Comparison of ENCODE assay signal across 17 cellular contexts in genomic region chr19:39492225-39492624, GRCh38. TPM values are rescaled to one million over a fixed set of nuclear protein-coding genes. Genes with fewer than 3 reads are reported as not detected.
A peak's percentile ranks its signal among the peaks of the same experiment; 100 is the strongest.
DNase-seq lines count a peak whose midpoint lies in the region; ATAC-seq, FAIRE-seq and TF ChIP-seq lines count a peak whose summit lies in the region.
"Had no signal": no experiment of that assay in that cellular context is flagged by ENCODE, and none has a peak within 500 bp of the region (broad histone marks: within the 10 kb centered on the region; RNA-seq: fewer than 3 reads in every experiment).

No MANE protein-coding gene starts in this region.

- H3K4me3 ChIP-seq in A549 (no peak overlapping the region), K562 (no peak overlapping the region)
- H3K4me3 ChIP-seq: GM23248, HAP-1 had no signal

- TF ChIP-seq RAD21 in A549 (conservative IDR thresholded peaks at IDR 0.05 in 1 of 2, IDR thresholded peaks at IDR 0.05 in 1 of 2), result no peak
- TF ChIP-seq RAD21 in K562 (CRISPR knock-in tag; conservative IDR thresholded peaks at IDR 0.05 in 1 of 2, IDR thresholded peaks at IDR 0.05 in 1 of 2), result no peak

- in situ Hi-C loops in K562 (cut with MboI), result no loop called here

- TF ChIP-seq POLR2A in A549 (IDR thresholded peaks at IDR 0.05; ENCODE audit: low read length) (no peak), K562 (conservative IDR thresholded peaks at IDR 0.05) (peak; percentile 51; the same call in 1 of the 2 replicates)

- H3K4me1 Mint-ChIP-seq in Calu3 (ENCODE audit: low read depth, unreplicated experiment), result no peaks in the 10 kb centered on the region

- H3K27ac ChIP-seq in A549 (no peak overlapping the region), K562 (ENCODE audit: extremely low read depth, low read depth, low read length) (no peak overlapping the region)
- H3K27ac ChIP-seq: C4-2B, GM23248 had no signal

- no peak for TF ChIP-seq CTCF in A549 (IDR thresholded peaks at IDR 0.05)
- TF ChIP-seq CTCF in Calu3 (IDR thresholded peaks at IDR 0.05; ENCODE audit: unreplicated experiment), result no peak
- no peak for TF ChIP-seq CTCF in K562 (IDR thresholded peaks at IDR 0.05 in 2 of 3, conservative IDR thresholded peaks at IDR 0.05 in 1 of 3; ENCODE audit: insufficient read depth in 2 of 3, low read depth in 1 of 3, low read length in 3 of 3)

- no peak for ATAC-seq in A549
- ATAC-seq in K562, result 0 out of 3 replicates have a peak, but pooled peaks have one; percentile 14

- H3K27me3 Mint-ChIP-seq in Calu3 (ENCODE audit: unreplicated experiment), result peaks cover 19% of the 10 kb centered on the region

- H3K9me3 ChIP-seq in A549 (no peaks in the 10 kb centered on the region), K562 (replicated peaks; ENCODE audit: control insufficient read depth, insufficient read depth, low read depth, low read length) (no peaks in the 10 kb centered on the region)
- H3K9me3 ChIP-seq: HAP-1 had no signal

- no peak overlapping the region for H3K27ac Mint-ChIP-seq in Calu3 (ENCODE audit: unreplicated experiment)
- H3K27ac Mint-ChIP-seq: CD4-positive, alpha-beta T cell had no signal

- no peak for FAIRE-seq in A549 (lab: Jason Lieb, UNC)
- FAIRE-seq in K562 (lab: Jason Lieb, UNC), result no peak
- FAIRE-seq: GM19239 had no signal

- H3K9ac ChIP-seq in K562 (ENCODE audit: insufficient read depth in 1 of 2, low read depth in 2 of 2, low read length in 2 of 2), result no peak overlapping the region
- H3K9ac ChIP-seq: GM23248 had no signal

- no peaks in the 10 kb centered on the region for H3K79me2 ChIP-seq in K562 (ENCODE audit: control insufficient read depth, insufficient read depth, low read length)

- 85% methylated on average over 6 of the region's 6 CpGs for WGBS in A549 (ENCODE audit: missing lambda C conversion rate)
- 94% methylated on average over 6 of the region's 6 CpGs for WGBS in K562 (ENCODE audit: insufficient coverage, low coverage, missing lambda C conversion rate)

- POLR2A ChIA-PET in A549 (lab: Yijun Ruan, JAX) (interaction anchor here (0.9 to 1.6 kb wide), 2 partner anchors 12 to 56 kb away, joined by 3 to 8 read pairs; partner anchors contain the start of genes RPS16 and TIMM50), K562 (lab: Yijun Ruan, JAX) (interaction anchor here (0.6 to 1.2 kb wide), 4 partner anchors 9 to 57 kb away, joined by 3 to 6 read pairs (median 3); partner anchors contain the start of genes RPS16, SELENOV and TIMM50)

- H3K4me3 Mint-ChIP-seq in Calu3 (ENCODE audit: low read depth, unreplicated experiment), result no peak overlapping the region
- H3K4me3 Mint-ChIP-seq: CD4-positive, alpha-beta T cell had no signal

- DNase-seq in A549 (ENCODE audit: low read depth in 1 of 2, low spot score in 1 of 2), result no peak
- no peak for DNase-seq in Calu3
- no peak for DNase-seq in K562 (ENCODE audit: extremely low read depth in 1 of 4, low spot score in 3 of 4)
- no peak for DNase-seq in activated CD8-positive, alpha-beta memory T cell treated with anti-CD3 and anti-CD28 coated beads, Interleukin-2, amount 50 U/mL, for 4 hours
- DNase-seq in activated effector memory CD4-positive, alpha-beta T cell treated with Interleukin-2 at 50 U/mL for 16 hours, result no peak
- DNase-seq: 8988T; ACHN; CD4-positive, alpha-beta T cell; DMS79 treated with DMSO at 0.1 percent for 48 hours; GF-D8; GM23248 had no signal

- H3K4me1 ChIP-seq in A549 (peaks cover 7% of the 10 kb centered on the region), K562 (replicated peaks in 1 of 2; ENCODE audit: control insufficient read depth in 2 of 2, insufficient read depth in 2 of 2, low read length in 2 of 2) (peaks cover 0 to 3% of the 10 kb centered on the region in 2 experiments; a peak in 1 of 5 replicates)
- H3K4me1 ChIP-seq: HAP-1 had no signal

- H2AFZ ChIP-seq in K562 (ENCODE audit: low read depth, low read length), result no peak overlapping the region
- H2AFZ ChIP-seq: GM23248 had no signal

- peaks cover 37% of the 10 kb centered on the region for H3K36me3 Mint-ChIP-seq in Calu3 (ENCODE audit: insufficient read depth, unreplicated experiment)

- H3K4me2 ChIP-seq in A549, result no peak overlapping the region
- no peak overlapping the region for H3K4me2 ChIP-seq in K562 (ENCODE audit: insufficient read depth, low read length)

- peaks cover 45% of the 10 kb centered on the region; the same call in 2 of the 3 replicates for H3K36me3 ChIP-seq in K562 (ENCODE audit: control insufficient read depth, insufficient read depth, low read length)

- intact Hi-C loops in Calu3 (cut with micrococcal nuclease; ENCODE audit: unreplicated experiment), result no loop called here
- intact Hi-C loops in K562 (cut with micrococcal nuclease), result no loop called here

- H4K20me1 ChIP-seq in K562 (replicated peaks; ENCODE audit: control insufficient read depth, insufficient read depth, low read length), result no peaks in the 10 kb centered on the region

- no peaks in the 10 kb centered on the region for H3K27me3 ChIP-seq in K562 (ENCODE audit: control insufficient read depth in 2 of 2, insufficient read depth in 2 of 2, low read length in 2 of 2)

- no peaks in the 10 kb centered on the region for H3K9me3 Mint-ChIP-seq in Calu3 (ENCODE audit: low read depth, unreplicated experiment)
- H3K9me3 Mint-ChIP-seq: CD4-positive, alpha-beta T cell had no signal

- no peak for TF ChIP-seq EP300 in A549 (IDR thresholded peaks at IDR 0.05)
- TF ChIP-seq EP300 in K562 (IDR thresholded peaks at IDR 0.05; ENCODE audit: low read length), result no peak

- H3K9me1 ChIP-seq in K562 (ENCODE audit: control insufficient read depth, insufficient read depth, low read length), result no peaks in the 10 kb centered on the region

- BruUV-seq in Calu3 (replicated peaks; lab: Mats Ljungman, UMichigan), result TSS peak; percentile 12
- TSS peak; percentile 38 for BruUV-seq in K562 (replicated peaks; lab: Mats Ljungman, UMichigan)

- CTCF ChIA-PET in A549 (lab: Yijun Ruan, JAX) (interaction anchor here (0.7 to 15.8 kb wide), 8 partner anchors 8 to 1085 kb away, joined by 3 to 305 read pairs (median 3); partner anchors contain the start of genes EID2B and SUPT5H), Calu3 (lab: Charles Lee) (interaction anchor here (0.6 kb wide), 2 partner anchors 114 to 886 kb away, joined by 3 to 4 read pairs; no protein-coding TSS in a partner anchor), K562 (lab: Yijun Ruan, JAX; ENCODE audit: low intra/inter-chr PET ratio) (no interaction called here)

RNA-seq across cellular contexts. Expression of gene DLL3, which starts 6.5 kb away (rescaled TPM):
- polyA plus RNA-seq in A549 (2011; rRNA removed) (6.8 and 8.3 TPM in 2 replicates), A549 (2017; fragmentation: RNase III; extraction: RNeasy Plus Mini Kit Qiagen cat#74134 plus additional on column Dnase treatment) (6.7 TPM in 3 replicates), K562 (2011; rRNA removed) (2.1 and 2.5 TPM in 2 replicates), K562 (2014; fragmentation: Illumina TruSeq; extraction: Trizol) (0.53 and 0.92 TPM in 2 replicates), K562 (2014; fragmentation: Nextera tagmentation; extraction: Ambion mirVana) (1 to 10 TPM in 1 of 2 experiments, under 1 TPM in 1; 0.92 to 1.2 TPM), K562 (2014; rRNA removed) (5.2 and 6.3 TPM in 2 replicates)
- polyA plus RNA-seq in A549 (2012; cell fraction: cytosol; rRNA removed), result 14.9 and 18.9 TPM in 2 replicates
- polyA plus RNA-seq in A549 (2012; cell fraction: nucleus; rRNA removed), result 10.6 and 11.5 TPM in 2 replicates
- polyA minus RNA-seq in A549 (2011; rRNA and poly(A)+ RNA removed), result 3.3 and 3.5 TPM in 2 replicates
- total RNA-seq in Calu3 (2022) (0.19 and 0.42 TPM in 2 replicates), K562 (2014; rRNA removed) (5.4 and 5.5 TPM in 2 replicates), K562 (2014; rRNA removed; fragmentation: Illumina TruSeq; extraction: Trizol) (1.1 TPM in 2 replicates), K562 (2015; rRNA removed; fragmentation: Illumina TruSeq; extraction: Trizol) (0.80 and 1.1 TPM in 2 replicates), K562 (2021) (2.5 and 3.4 TPM in 2 replicates)
- 0.56 and 1.8 TPM in 2 replicates for total RNA-seq in K562 (2011; cell fraction: chromatin; rRNA removed; ENCODE audit: low replicate concordance)
- 2.0 and 2.5 TPM in 2 replicates for total RNA-seq in K562 (2011; cell fraction: nucleolus; rRNA removed)
- total RNA-seq in K562 (2011; cell fraction: nucleoplasm; rRNA removed), result 2.1 TPM in 2 replicates
- polyA plus RNA-seq in K562 (2011; cell fraction: cytosol; rRNA removed), result 3.2 and 6.3 TPM in 2 replicates
- polyA plus RNA-seq in K562 (2011; cell fraction: nucleus; rRNA removed), result 2.0 TPM in 2 replicates
- 1.3 and 2.0 TPM in 2 replicates for polyA plus RNA-seq in K562 (2012)
- polyA minus RNA-seq in K562 (2011; rRNA and poly(A)+ RNA removed), result 0.39 and 0.63 TPM in 2 replicates
- 0.86 and 1.1 TPM in 2 replicates for polyA minus RNA-seq in K562 (2011; cell fraction: cytosol; rRNA and poly(A)+ RNA removed)
- polyA minus RNA-seq in K562 (2011; cell fraction: nucleus; rRNA and poly(A)+ RNA removed), result 0.94 and 1.4 TPM in 2 replicates
- total RNA-seq: CD4-positive, alpha-beta T cell had no signal

RNA-seq across cellular contexts. Expression of gene TIMM50, which starts 11.6 kb away (rescaled TPM):
- polyA plus RNA-seq in A549 (2011; rRNA removed) (234 and 246 TPM in 2 replicates), A549 (2017; fragmentation: RNase III; extraction: RNeasy Plus Mini Kit Qiagen cat#74134 plus additional on column Dnase treatment) (196 to 206 TPM (median 204 TPM) in 3 replicates), K562 (2011; rRNA removed) (166 and 170 TPM in 2 replicates), K562 (2014; fragmentation: Illumina TruSeq; extraction: Trizol) (157 and 181 TPM in 2 replicates), K562 (2014; fragmentation: Nextera tagmentation; extraction: Ambion mirVana) (10 to 100 TPM; 28.3 to 55.4 TPM), K562 (2014; rRNA removed) (221 and 228 TPM in 2 replicates)
- polyA plus RNA-seq in A549 (2012; cell fraction: cytosol; rRNA removed), result 370 and 374 TPM in 2 replicates
- polyA plus RNA-seq in A549 (2012; cell fraction: nucleus; rRNA removed), result 384 and 439 TPM in 2 replicates
- 284 and 290 TPM in 2 replicates for polyA minus RNA-seq in A549 (2011; rRNA and poly(A)+ RNA removed)
- total RNA-seq in Calu3 (2022) (110 and 116 TPM in 2 replicates), K562 (2014; rRNA removed) (221 and 239 TPM in 2 replicates), K562 (2014; rRNA removed; fragmentation: Illumina TruSeq; extraction: Trizol) (81.4 and 94.9 TPM in 2 replicates), K562 (2015; rRNA removed; fragmentation: Illumina TruSeq; extraction: Trizol) (145 and 148 TPM in 2 replicates), K562 (2021) (214 and 221 TPM in 2 replicates)
- 133 and 241 TPM in 2 replicates for total RNA-seq in K562 (2011; cell fraction: chromatin; rRNA removed; ENCODE audit: low replicate concordance)
- total RNA-seq in K562 (2011; cell fraction: nucleolus; rRNA removed), result 181 and 193 TPM in 2 replicates
- total RNA-seq in K562 (2011; cell fraction: nucleoplasm; rRNA removed), result 161 and 168 TPM in 2 replicates
- 245 and 333 TPM in 2 replicates for polyA plus RNA-seq in K562 (2011; cell fraction: cytosol; rRNA removed)
- 158 and 195 TPM in 2 replicates for polyA plus RNA-seq in K562 (2011; cell fraction: nucleus; rRNA removed)
- 135 and 190 TPM in 2 replicates for polyA plus RNA-seq in K562 (2012)
- polyA minus RNA-seq in K562 (2011; rRNA and poly(A)+ RNA removed), result 114 and 139 TPM in 2 replicates
- polyA minus RNA-seq in K562 (2011; cell fraction: cytosol; rRNA and poly(A)+ RNA removed), result 106 and 111 TPM in 2 replicates
- 45.2 and 70.6 TPM in 2 replicates for polyA minus RNA-seq in K562 (2011; cell fraction: nucleus; rRNA and poly(A)+ RNA removed)

RNA-seq across cellular contexts. Expression of gene SELENOV, which starts 22.7 kb away (rescaled TPM):
- not detected in 2 replicates for polyA plus RNA-seq in A549 (2011; rRNA removed)
- not detected in 2 replicates for polyA plus RNA-seq in A549 (2012; cell fraction: cytosol; rRNA removed)
- 0.06 and 0.10 TPM in 2 replicates for polyA plus RNA-seq in A549 (2012; cell fraction: nucleus; rRNA removed)
- polyA plus RNA-seq in A549 (2017; fragmentation: RNase III; extraction: RNeasy Plus Mini Kit Qiagen cat#74134 plus additional on column Dnase treatment), result not detected in 3 replicates
- not detected in 2 replicates for polyA minus RNA-seq in A549 (2011; rRNA and poly(A)+ RNA removed)
- total RNA-seq in Calu3 (2022), result not detected in 2 replicates
- total RNA-seq in K562 (2011; cell fraction: chromatin; rRNA removed; ENCODE audit: low replicate concordance), result 0.25 TPM in 1 of 2 replicates, not detected in the other
- 0.50 TPM in 1 of 2 replicates, not detected in the other for total RNA-seq in K562 (2011; cell fraction: nucleolus; rRNA removed)
- 0.84 and 0.95 TPM in 2 replicates for total RNA-seq in K562 (2011; cell fraction: nucleoplasm; rRNA removed)
- total RNA-seq in K562 (2014; rRNA removed), result not detected in 2 replicates
- total RNA-seq in K562 (2014; rRNA removed; fragmentation: Illumina TruSeq; extraction: Trizol), result not detected in 2 replicates
- not detected in 2 replicates for total RNA-seq in K562 (2015; rRNA removed; fragmentation: Illumina TruSeq; extraction: Trizol)
- 0.09 and 0.20 TPM in 2 replicates for total RNA-seq in K562 (2021)
- 0.15 TPM in 1 of 2 replicates, not detected in the other for polyA plus RNA-seq in K562 (2011; rRNA removed)
- polyA plus RNA-seq in K562 (2011; cell fraction: cytosol; rRNA removed), result 0.03 TPM in 1 of 2 replicates, not detected in the other
- polyA plus RNA-seq in K562 (2011; cell fraction: nucleus; rRNA removed), result 0.10 and 0.18 TPM in 2 replicates
- 0.06 and 0.26 TPM in 2 replicates for polyA plus RNA-seq in K562 (2012)
- polyA plus RNA-seq in K562 (2014; fragmentation: Illumina TruSeq; extraction: Trizol), result 0.08 and 0.09 TPM in 2 replicates
- under 1 TPM; 0.04 to 0.06 TPM for polyA plus RNA-seq in K562 (2014; fragmentation: Nextera tagmentation; extraction: Ambion mirVana)
- 0.05 TPM in 1 of 2 replicates, not detected in the other for polyA plus RNA-seq in K562 (2014; rRNA removed)
- not detected in 2 replicates for polyA minus RNA-seq in K562 (2011; rRNA and poly(A)+ RNA removed)
- not detected in 2 replicates for polyA minus RNA-seq in K562 (2011; cell fraction: cytosol; rRNA and poly(A)+ RNA removed)
- not detected in 2 replicates for polyA minus RNA-seq in K562 (2011; cell fraction: nucleus; rRNA and poly(A)+ RNA removed)
- total RNA-seq: CD4-positive, alpha-beta T cell; GM23248; H4; HT-29 had no signal
- polyA plus RNA-seq: BJ, GM23248 had no signal

RNA-seq across cellular contexts. Expression of gene EID2B, which starts 40.4 kb away (rescaled TPM):
- polyA plus RNA-seq in A549 (2011; rRNA removed) (9.4 and 10.9 TPM in 2 replicates), A549 (2017; fragmentation: RNase III; extraction: RNeasy Plus Mini Kit Qiagen cat#74134 plus additional on column Dnase treatment) (9.2 to 10.1 TPM (median 9.3 TPM) in 3 replicates), K562 (2011; rRNA removed) (7.9 and 9.3 TPM in 2 replicates), K562 (2014; fragmentation: Illumina TruSeq; extraction: Trizol) (2.0 and 2.8 TPM in 2 replicates), K562 (2014; fragmentation: Nextera tagmentation; extraction: Ambion mirVana) (1 to 10 TPM; 4.9 to 5.4 TPM), K562 (2014; rRNA removed) (8.8 and 9.8 TPM in 2 replicates)
- polyA plus RNA-seq in A549 (2012; cell fraction: cytosol; rRNA removed), result 10.0 and 18.0 TPM in 2 replicates
- 6.0 and 7.8 TPM in 2 replicates for polyA plus RNA-seq in A549 (2012; cell fraction: nucleus; rRNA removed)
- 2.3 and 3.1 TPM in 2 replicates for polyA minus RNA-seq in A549 (2011; rRNA and poly(A)+ RNA removed)
- total RNA-seq in Calu3 (2022) (2.4 and 3.3 TPM in 2 replicates), K562 (2014; rRNA removed) (4.8 and 5.1 TPM in 2 replicates), K562 (2014; rRNA removed; fragmentation: Illumina TruSeq; extraction: Trizol) (3.9 and 4.8 TPM in 2 replicates), K562 (2015; rRNA removed; fragmentation: Illumina TruSeq; extraction: Trizol) (2.9 and 3.5 TPM in 2 replicates), K562 (2021) (3.9 and 4.2 TPM in 2 replicates)
- total RNA-seq in K562 (2011; cell fraction: chromatin; rRNA removed; ENCODE audit: low replicate concordance), result 8.1 and 8.9 TPM in 2 replicates
- total RNA-seq in K562 (2011; cell fraction: nucleolus; rRNA removed), result 10.8 and 12.5 TPM in 2 replicates
- 11.3 and 14.6 TPM in 2 replicates for total RNA-seq in K562 (2011; cell fraction: nucleoplasm; rRNA removed)
- polyA plus RNA-seq in K562 (2011; cell fraction: cytosol; rRNA removed), result 5.2 and 12.3 TPM in 2 replicates
- 7.6 and 8.6 TPM in 2 replicates for polyA plus RNA-seq in K562 (2011; cell fraction: nucleus; rRNA removed)
- polyA plus RNA-seq in K562 (2012), result 5.4 and 9.1 TPM in 2 replicates
- polyA minus RNA-seq in K562 (2011; rRNA and poly(A)+ RNA removed), result 2.8 and 3.4 TPM in 2 replicates
- 1.0 and 2.1 TPM in 2 replicates for polyA minus RNA-seq in K562 (2011; cell fraction: cytosol; rRNA and poly(A)+ RNA removed)
- 4.4 and 8.7 TPM in 2 replicates for polyA minus RNA-seq in K562 (2011; cell fraction: nucleus; rRNA and poly(A)+ RNA removed)

RNA-seq across cellular contexts. Expression of gene SUPT5H, which starts 46.8 kb away (rescaled TPM):
- polyA plus RNA-seq in A549 (2011; rRNA removed) (133 and 186 TPM in 2 replicates), A549 (2017; fragmentation: RNase III; extraction: RNeasy Plus Mini Kit Qiagen cat#74134 plus additional on column Dnase treatment) (200 to 223 TPM (median 222 TPM) in 3 replicates), K562 (2011; rRNA removed) (27.6 and 58.9 TPM in 2 replicates), K562 (2014; fragmentation: Illumina TruSeq; extraction: Trizol) (68.9 and 70.5 TPM in 2 replicates), K562 (2014; fragmentation: Nextera tagmentation; extraction: Ambion mirVana) (10 to 100 TPM; 13.3 to 18.8 TPM), K562 (2014; rRNA removed) (50.2 and 75.6 TPM in 2 replicates)
- 147 and 165 TPM in 2 replicates for polyA plus RNA-seq in A549 (2012; cell fraction: cytosol; rRNA removed)
- polyA plus RNA-seq in A549 (2012; cell fraction: nucleus; rRNA removed), result 393 and 418 TPM in 2 replicates
- polyA minus RNA-seq in A549 (2011; rRNA and poly(A)+ RNA removed), result 133 and 149 TPM in 2 replicates
- total RNA-seq in Calu3 (2022) (158 and 189 TPM in 2 replicates), K562 (2014; rRNA removed) (64.1 and 68.6 TPM in 2 replicates), K562 (2014; rRNA removed; fragmentation: Illumina TruSeq; extraction: Trizol) (29.4 and 34.5 TPM in 2 replicates), K562 (2015; rRNA removed; fragmentation: Illumina TruSeq; extraction: Trizol) (35.9 and 36.9 TPM in 2 replicates), K562 (2021) (73.4 and 85.9 TPM in 2 replicates)
- total RNA-seq in K562 (2011; cell fraction: chromatin; rRNA removed; ENCODE audit: low replicate concordance), result 330 and 539 TPM in 2 replicates
- total RNA-seq in K562 (2011; cell fraction: nucleolus; rRNA removed), result 230 and 249 TPM in 2 replicates
- 271 and 280 TPM in 2 replicates for total RNA-seq in K562 (2011; cell fraction: nucleoplasm; rRNA removed)
- 37.3 and 38.8 TPM in 2 replicates for polyA plus RNA-seq in K562 (2011; cell fraction: cytosol; rRNA removed)
- 208 and 227 TPM in 2 replicates for polyA plus RNA-seq in K562 (2011; cell fraction: nucleus; rRNA removed)
- polyA plus RNA-seq in K562 (2012), result 93.1 and 112 TPM in 2 replicates
- polyA minus RNA-seq in K562 (2011; rRNA and poly(A)+ RNA removed), result 37.0 and 51.5 TPM in 2 replicates
- polyA minus RNA-seq in K562 (2011; cell fraction: cytosol; rRNA and poly(A)+ RNA removed), result 42.2 and 42.6 TPM in 2 replicates
- 36.1 and 56.9 TPM in 2 replicates for polyA minus RNA-seq in K562 (2011; cell fraction: nucleus; rRNA and poly(A)+ RNA removed)

Comparison
In these comparisons a context has a peak if more than half of its experiments do, and no peak if none do; other contexts are left out.
1. Of the 35 proteins assayed by ChIP-seq in both K562 and A549: peak only in K562: KDM1A and POLR2A; only in A549: none; in both: none; in neither: 33.